Comparison of ENCODE assay signal across 18 cellular contexts in the genomic region with DNA sequence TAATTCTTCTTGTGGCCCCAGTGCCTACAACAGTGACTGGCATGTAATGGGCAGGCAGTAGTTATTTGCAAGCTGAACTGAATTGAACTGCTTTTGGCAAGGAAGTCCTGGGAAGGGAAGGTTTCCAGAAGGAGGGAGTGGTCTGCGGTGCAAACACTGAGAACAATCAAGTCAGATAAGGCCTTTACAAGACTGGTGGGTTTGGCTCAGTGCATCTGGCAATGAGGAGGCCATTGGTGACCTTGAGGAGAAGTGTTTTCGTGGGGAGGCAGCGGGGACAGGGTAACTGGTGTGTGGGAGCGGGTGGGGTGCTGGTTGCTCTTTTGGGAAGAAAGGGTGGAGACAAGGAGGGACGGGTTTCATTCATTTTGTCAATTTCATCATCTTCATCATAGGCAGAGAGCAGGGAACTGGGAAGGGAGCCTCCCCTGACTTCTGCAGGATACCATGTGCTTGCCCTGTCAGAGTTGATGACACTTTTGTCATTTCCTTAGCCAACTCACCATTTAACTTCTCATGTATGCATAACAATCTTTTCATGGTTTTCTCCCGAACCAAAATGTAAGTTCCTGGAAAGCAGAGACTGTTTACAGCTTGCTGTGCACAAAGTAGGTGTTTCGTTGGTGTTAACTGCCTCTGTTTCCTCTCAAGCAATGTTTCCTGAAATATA. TPM values are rescaled to one million over a fixed set of nuclear protein-coding genes. Genes with fewer than 3 reads are reported as not detected.
DNase-seq lines count a peak whose midpoint lies in the region; TF ChIP-seq lines count a peak whose summit lies in the region.
"Had no signal": no experiment of that assay in that cellular context is flagged by ENCODE, and none has a peak within 500 bp of the region (broad histone marks: within the 10 kb centered on the region; RNA-seq: fewer than 3 reads in every experiment).

No MANE protein-coding gene starts in this region.

- no peaks in the 10 kb centered on the region for H3K9me3 ChIP-seq in hepatocyte (ENCODE audit: low read depth)
- no peaks in the 10 kb centered on the region for H3K9me3 ChIP-seq in sigmoid colon
- H3K9me3 ChIP-seq in MM.1S (replicated peaks; ENCODE audit: insufficient read depth, low read length): no peaks in the 10 kb centered on the region
- H3K9me3 ChIP-seq: gastroesophageal sphincter had no signal

- TF ChIP-seq CTCF in hepatocyte (IDR thresholded peaks at IDR 0.05; ENCODE audit: poor library complexity) (no peak), sigmoid colon (IDR thresholded peaks at IDR 0.05) (no peak), MM.1S (IDR thresholded peaks at IDR 0.05; ENCODE audit: low read length) (no peak)

- peaks cover 8% of the 10 kb centered on the region for H3K27me3 Mint-ChIP-seq in T-helper 2 cell treated with Interferon-gamma antibody and Interleukin-4, amounts not matched to agents 5 μg/mL and 100 μg/mL, for 36 hours (ENCODE audit: low read depth)
- H3K27me3 Mint-ChIP-seq in activated T-helper 1 cell treated with anti-CD3 and anti-CD28 coated beads, Interleukin-12 subunit alpha, Interleukin-12 subunit beta, Interleukin-2, Interleukin-4 antibody, amounts not matched to agents 30 ng/mL and 10 ng/mL and 1 ng/mL, durations not matched to agents 14 hours and 24 hours and 36 hours (ENCODE audit: insufficient read depth): peaks cover 4% of the 10 kb centered on the region
- H3K27me3 Mint-ChIP-seq: activated naive CD8-positive, alpha-beta T cell had no signal

- no peaks in the 10 kb centered on the region for H3K79me2 ChIP-seq in hepatocyte
- no peaks in the 10 kb centered on the region for H3K79me2 ChIP-seq in MM.1S (ENCODE audit: low read length)

- no peaks in the 10 kb centered on the region for H3K9me2 ChIP-seq in hepatocyte (replicated peaks; ENCODE audit: insufficient read depth)
- H3K9me2 ChIP-seq in MM.1S (replicated peaks; ENCODE audit: insufficient read depth, low read length): no peaks in the 10 kb centered on the region

- no peaks in the 10 kb centered on the region for H3K9me3 Mint-ChIP-seq in T-helper 2 cell treated with Interferon-gamma antibody and Interleukin-4, amounts not matched to agents 5 μg/mL and 100 μg/mL, for 36 hours
- H3K9me3 Mint-ChIP-seq in activated T-helper 1 cell treated with anti-CD3 and anti-CD28 coated beads, Interleukin-12 subunit alpha, Interleukin-12 subunit beta, Interleukin-2, Interleukin-4 antibody, amounts not matched to agents 30 ng/mL and 10 ng/mL and 1 ng/mL, durations not matched to agents 14 hours and 24 hours and 36 hours: no peaks in the 10 kb centered on the region
- H3K9me3 Mint-ChIP-seq: CD4-positive, CD25-positive, alpha-beta regulatory T cell; immature natural killer cell had no signal

- H3K27me3 ChIP-seq in hepatocyte (no peaks in the 10 kb centered on the region), sigmoid colon (no peaks in the 10 kb centered on the region), MM.1S (replicated peaks; ENCODE audit: insufficient read depth, low read length) (no peaks in the 10 kb centered on the region)

- H3K27ac ChIP-seq in hepatocyte (peak overlapping the region; percentile 60), sigmoid colon (no peak overlapping the region), MM.1S (ENCODE audit: low read length) (no peak overlapping the region)
- H3K27ac ChIP-seq: gastroesophageal sphincter had no signal

- no peaks in the 10 kb centered on the region for H4K20me1 ChIP-seq in hepatocyte (ENCODE audit: insufficient read depth, poor library complexity, severe bottlenecking)
- no peaks in the 10 kb centered on the region for H4K20me1 ChIP-seq in MM.1S (ENCODE audit: insufficient read depth, low read length)

- H3K4me1 Mint-ChIP-seq in T-helper 2 cell treated with Interferon-gamma antibody and Interleukin-4, amounts not matched to agents 5 μg/mL and 100 μg/mL, for 36 hours (ENCODE audit: low read depth): peaks cover 19% of the 10 kb centered on the region
- peaks cover 47% of the 10 kb centered on the region for H3K4me1 Mint-ChIP-seq in activated T-helper 1 cell treated with anti-CD3 and anti-CD28 coated beads, Interleukin-12 subunit alpha, Interleukin-12 subunit beta, Interleukin-2, Interleukin-4 antibody, amounts not matched to agents 30 ng/mL and 10 ng/mL and 1 ng/mL, durations not matched to agents 14 hours and 24 hours and 36 hours (ENCODE audit: low read depth)
- H3K4me1 Mint-ChIP-seq: immature natural killer cell had no signal

- no peaks in the 10 kb centered on the region for H3K36me3 ChIP-seq in hepatocyte (replicated peaks; ENCODE audit: insufficient read depth, low read depth)
- no peaks in the 10 kb centered on the region for H3K36me3 ChIP-seq in sigmoid colon
- H3K36me3 ChIP-seq in MM.1S (replicated peaks; ENCODE audit: insufficient read depth, low read length): no peaks in the 10 kb centered on the region
- H3K36me3 ChIP-seq: gastroesophageal sphincter had no signal

- H3K9ac ChIP-seq in MM.1S (ENCODE audit: low read length): no peak overlapping the region

- no peak for TF ChIP-seq POLR2A in sigmoid colon (IDR thresholded peaks at IDR 0.05)

- no peak for DNase-seq in T-helper 2 cell treated with Interferon-gamma antibody and Interleukin-4, amounts not matched to agents 5 μg/mL and 100 μg/mL, for 36 hours (ENCODE audit: low spot score)
- no peak for DNase-seq in T-helper 2 cell
- no peak for DNase-seq in activated T-helper 1 cell treated with anti-CD3 and anti-CD28 coated beads, Interleukin-12 subunit alpha, Interleukin-12 subunit beta, Interleukin-2, Interleukin-4 antibody, amounts not matched to agents 30 ng/mL and 10 ng/mL and 1 ng/mL, durations not matched to agents 14 hours and 24 hours and 36 hours (ENCODE audit: low spot score)
- no peak for DNase-seq in hepatocyte (ENCODE audit: low spot score)
- peak; percentile 34 for DNase-seq in sigmoid colon
- DNase-seq in MM.1S: no peak
- DNase-seq in NCI-H748 treated with DMSO at 0.1 percent for 48 hours (lab: John Stamatoyannopoulos, UW): no peak
- no peak for DNase-seq in NCI-H1048 (lab: John Stamatoyannopoulos, UW)
- DNase-seq: 8988T; central memory CD4-positive, alpha-beta T cell; DND-41; GOT3; immature natural killer cell; mesendoderm; NCI-H1092 treated with DMSO at 0.1 percent for 48 hours had no signal

- H2AFZ ChIP-seq in hepatocyte (no peak overlapping the region), MM.1S (ENCODE audit: low read length) (no peak overlapping the region)

- no peaks in the 10 kb centered on the region for H3K36me3 Mint-ChIP-seq in T-helper 2 cell treated with Interferon-gamma antibody and Interleukin-4, amounts not matched to agents 5 μg/mL and 100 μg/mL, for 36 hours (ENCODE audit: low read depth)
- H3K36me3 Mint-ChIP-seq in activated T-helper 1 cell treated with anti-CD3 and anti-CD28 coated beads, Interleukin-12 subunit alpha, Interleukin-12 subunit beta, Interleukin-2, Interleukin-4 antibody, amounts not matched to agents 30 ng/mL and 10 ng/mL and 1 ng/mL, durations not matched to agents 14 hours and 24 hours and 36 hours (ENCODE audit: low read depth): no peaks in the 10 kb centered on the region
- H3K36me3 Mint-ChIP-seq: activated naive CD8-positive, alpha-beta T cell; CD4-positive, CD25-positive, alpha-beta regulatory T cell; immature natural killer cell had no signal

- H3K4me3 Mint-ChIP-seq in T-helper 2 cell treated with Interferon-gamma antibody and Interleukin-4, amounts not matched to agents 5 μg/mL and 100 μg/mL, for 36 hours: no peak overlapping the region
- H3K4me3 Mint-ChIP-seq in activated T-helper 1 cell treated with anti-CD3 and anti-CD28 coated beads, Interleukin-12 subunit alpha, Interleukin-12 subunit beta, Interleukin-2, Interleukin-4 antibody, amounts not matched to agents 30 ng/mL and 10 ng/mL and 1 ng/mL, durations not matched to agents 14 hours and 24 hours and 36 hours: peak overlapping the region; percentile 46
- H3K4me3 Mint-ChIP-seq: activated naive CD8-positive, alpha-beta T cell; CD4-positive, CD25-positive, alpha-beta regulatory T cell; immature natural killer cell had no signal

- H3F3A ChIP-seq in MM.1S (ENCODE audit: insufficient read depth, low read length): no peaks in the 10 kb centered on the region

- intact Hi-C loops in activated T-helper 1 cell treated with anti-CD3 and anti-CD28 coated beads, Interleukin-12 subunit alpha, Interleukin-12 subunit beta, Interleukin-2, Interleukin-4 antibody, amounts not matched to agents 30 ng/mL and 10 ng/mL and 1 ng/mL, durations not matched to agents 14 hours and 24 hours and 36 hours (cut with micrococcal nuclease): no loop called here
- intact Hi-C loops in sigmoid colon (cut with DNase I): no loop called here

- H3K4me2 ChIP-seq in hepatocyte (no peak overlapping the region), MM.1S (ENCODE audit: low read depth, low read length) (no peak overlapping the region)

- no peak for TF ChIP-seq EP300 in sigmoid colon (IDR thresholded peaks at IDR 0.05)

- H3K4me1 ChIP-seq in hepatocyte (ENCODE audit: insufficient read depth) (peaks cover 9% of the 10 kb centered on the region), sigmoid colon (no peaks in the 10 kb centered on the region), MM.1S (ENCODE audit: low read length) (no peaks in the 10 kb centered on the region)

- WGBS in hepatocyte (ENCODE audit: low lambda C conversion rate, missing lambda C conversion rate): 81% methylated on average over 7 of the region's 7 CpGs
- 34 to 69% methylated on average over 7 of the region's 7 CpGs for whole genome bisulfite sequencing in sigmoid colon, 2 donors

- H3K4me3 ChIP-seq in hepatocyte (no peak overlapping the region), sigmoid colon (no peak overlapping the region), MM.1S (ENCODE audit: low read length) (no peak overlapping the region)
- H3K4me3 ChIP-seq: gastroesophageal sphincter had no signal

- H3K27ac Mint-ChIP-seq in T-helper 2 cell treated with Interferon-gamma antibody and Interleukin-4, amounts not matched to agents 5 μg/mL and 100 μg/mL, for 36 hours: peak overlapping the region; percentile 23
- H3K27ac Mint-ChIP-seq in activated T-helper 1 cell treated with anti-CD3 and anti-CD28 coated beads, Interleukin-12 subunit alpha, Interleukin-12 subunit beta, Interleukin-2, Interleukin-4 antibody, amounts not matched to agents 30 ng/mL and 10 ng/mL and 1 ng/mL, durations not matched to agents 14 hours and 24 hours and 36 hours: peak overlapping the region; percentile 91
- H3K27ac Mint-ChIP-seq: activated naive CD8-positive, alpha-beta T cell; immature natural killer cell had no signal

RNA-seq across cellular contexts. Expression of gene EHD4, which starts 8.4 kb away (rescaled TPM):
- total RNA-seq in activated T-helper 1 cell treated with anti-CD3 and anti-CD28 coated beads, Interleukin-12 subunit alpha, Interleukin-12 subunit beta, Interleukin-2, Interleukin-4 antibody, amounts not matched to agents 30 ng/mL and 10 ng/mL and 1 ng/mL, durations not matched to agents 14 hours and 24 hours and 36 hours: 29.5 and 30.1 TPM in 2 replicates
- total RNA-seq in hepatocyte (26.4 and 27.3 TPM in 2 replicates), sigmoid colon (10 to 100 TPM in 3 of 4 donors, 1 to 10 TPM in 1; 8.9 to 13.0 (median 11.3) TPM)
- polyA plus RNA-seq in hepatocyte (30.9 and 34.7 TPM in 2 replicates), sigmoid colon (10 to 100 TPM; 16.8 to 37.0 (median 30.5) TPM)

RNA-seq across cellular contexts. Expression of gene PLA2G4E, which starts 40.1 kb away (rescaled TPM):
- not detected in 2 replicates for total RNA-seq in activated T-helper 1 cell treated with anti-CD3 and anti-CD28 coated beads, Interleukin-12 subunit alpha, Interleukin-12 subunit beta, Interleukin-2, Interleukin-4 antibody, amounts not matched to agents 30 ng/mL and 10 ng/mL and 1 ng/mL, durations not matched to agents 14 hours and 24 hours and 36 hours
- total RNA-seq in hepatocyte: 0.07 and 0.20 TPM in 2 replicates
- 0.54 TPM in 1 of 2 replicates, not detected in the other for polyA plus RNA-seq in hepatocyte
- not detected for total RNA-seq in sigmoid colon
- polyA plus RNA-seq in sigmoid colon: under 1 TPM in 1 of 3 donors, not detected in 2; 0.13 TPM
- total RNA-seq: CD4-positive, CD25-positive, alpha-beta regulatory T cell had no signal
- polyA plus RNA-seq: CD4-positive, CD25-positive, alpha-beta regulatory T cell; immature natural killer cell had no signal
